In genomic region chr16:88834670-88835069, GRCh38 we compare ENCODE assay signal across 31 cellular contexts. TPM values are rescaled to one million over a fixed set of nuclear protein-coding genes. Genes with fewer than 3 reads are reported as not detected.
"Had no signal": no experiment of that assay in that cellular context is flagged by ENCODE, and none has a peak within 500 bp of the region (broad histone marks: within the 10 kb centered on the region; RNA-seq: fewer than 3 reads in every experiment).

No MANE protein-coding gene starts in this region.

- H3K9me3 ChIP-seq: stomach, suprapubic skin, testis, thoracic aorta, thyroid gland, tibial artery, tibial nerve, transverse colon, upper lobe of left lung, upper lobe of right lung, uterus, vagina had no signal

- H3K27ac ChIP-seq: suprapubic skin, thoracic aorta, thyroid gland, tibial artery, transverse colon, upper lobe of left lung, upper lobe of right lung, uterus, vagina had no signal

- H3K4me1 ChIP-seq: stomach, suprapubic skin, testis, thyroid gland, tibial artery, tibial nerve, transverse colon, upper lobe of right lung, uterus, vagina had no signal

- H3K36me3 ChIP-seq: uterus had no signal

- DNase-seq: stimulated activated CD4-positive, alpha-beta T cell treated with anti-CD3 and anti-CD28 coated beads, Interleukin-2, amount 100 ng/mL, for 48 hours; stimulated activated CD4-positive, alpha-beta T cell treated with anti-CD3 and anti-CD28 coated beads, Interleukin-4, amount 100 ng/mL, for 1 hour; stimulated activated CD4-positive, alpha-beta T cell treated with anti-CD3 and anti-CD28 coated beads, Interleukin-4, amount 100 ng/mL, for 24 hours; stimulated activated CD4-positive, alpha-beta T cell treated with anti-CD3 and anti-CD28 coated beads, Interleukin-4, amount 100 ng/mL, for 4 hours; stimulated activated CD8-positive, alpha-beta memory T cell treated with anti-CD3 and anti-CD28 coated beads, Interleukin-4, amount 100 ng/mL, for 48 hours; stimulated activated naive B cell treated with anti-CD40 and anti-IgM and Interleukin-4, amounts not matched to agents 10 μg/mL and 1 μg/mL and 100 μg/mL, for 72 hours; stimulated activated naive CD4-positive, alpha-beta T cell; stimulated activated naive CD4-positive, alpha-beta T cell treated with Interleukin-2 at 50 U/mL for 16 hours; stimulated activated naive CD8-positive, alpha-beta T cell treated with anti-CD3 and anti-CD28 coated beads, Interleukin-15, amount 100 ng/mL, for 72 hours; stimulated activated naive CD8-positive, alpha-beta T cell treated with anti-CD3 and anti-CD28 coated beads, Interleukin-15, Interleukin-2, amounts not matched to agents 100 U/mL and 50 U/mL, for 24 hours; stomach; substantia nigra; upper lobe of right lung; uterus had no signal

- H3K4me1 Mint-ChIP-seq: stimulated activated effector memory CD8-positive, alpha-beta T cell treated with anti-CD3 and anti-CD28 coated beads, Interleukin-12 subunit alpha, Interleukin-12 subunit beta, amount 100 ng/mL, for 72 hours; stimulated activated memory B cell treated with anti-CD40 and anti-IgM and Interleukin-4, amounts not matched to agents 10 μg/mL and 1 μg/mL and 100 μg/mL, for 72 hours; stimulated activated naive B cell treated with anti-CD40 and anti-IgM and Interleukin-4, amounts not matched to agents 10 μg/mL and 1 μg/mL and 100 μg/mL, for 72 hours; stimulated activated naive CD8-positive, alpha-beta T cell treated with anti-CD3 and anti-CD28 coated beads, Interleukin-15, amount 100 ng/mL, for 72 hours had no signal

- H3K9me3 Mint-ChIP-seq: stimulated activated effector memory CD8-positive, alpha-beta T cell treated with anti-CD3 and anti-CD28 coated beads, Interleukin-12 subunit alpha, Interleukin-12 subunit beta, amount 100 ng/mL, for 72 hours; stimulated activated memory B cell treated with anti-CD40 and anti-IgM and Interleukin-4, amounts not matched to agents 10 μg/mL and 1 μg/mL and 100 μg/mL, for 72 hours; stimulated activated naive B cell treated with anti-CD40 and anti-IgM and Interleukin-4, amounts not matched to agents 10 μg/mL and 1 μg/mL and 100 μg/mL, for 72 hours; stimulated activated naive CD8-positive, alpha-beta T cell treated with anti-CD3 and anti-CD28 coated beads, Interleukin-15, amount 100 ng/mL, for 72 hours; stimulated activated naive CD8-positive, alpha-beta T cell treated with anti-CD3 and anti-CD28 coated beads, Interleukin-15, Interleukin-2, amounts not matched to agents 100 ng/mL and 50 ng/mL, for 24 hours; type B pancreatic cell had no signal

- H3K36me3 Mint-ChIP-seq: type B pancreatic cell had no signal

- H3K27ac Mint-ChIP-seq: stimulated activated effector memory CD8-positive, alpha-beta T cell treated with anti-CD3 and anti-CD28 coated beads, Interleukin-12 subunit alpha, Interleukin-12 subunit beta, amount 100 ng/mL, for 72 hours; stimulated activated memory B cell treated with anti-CD40 and anti-IgM and Interleukin-4, amounts not matched to agents 10 μg/mL and 1 μg/mL and 100 μg/mL, for 72 hours; stimulated activated naive B cell treated with anti-CD40 and anti-IgM and Interleukin-4, amounts not matched to agents 10 μg/mL and 1 μg/mL and 100 μg/mL, for 72 hours; stimulated activated naive CD8-positive, alpha-beta T cell treated with anti-CD3 and anti-CD28 coated beads, Interleukin-15, amount 100 ng/mL, for 72 hours; stimulated activated naive CD8-positive, alpha-beta T cell treated with anti-CD3 and anti-CD28 coated beads, Interleukin-15, Interleukin-2, amounts not matched to agents 100 ng/mL and 50 ng/mL, for 24 hours; type B pancreatic cell had no signal

- ATAC-seq: stimulated activated effector memory CD8-positive, alpha-beta T cell treated with anti-CD3 and anti-CD28 coated beads, Interleukin-12 subunit alpha, Interleukin-12 subunit beta, amount 100 ng/mL, for 72 hours; stimulated activated memory B cell treated with anti-CD40 and anti-IgM and Interleukin-4, amounts not matched to agents 10 μg/mL and 1 μg/mL and 100 μg/mL, for 72 hours; stimulated activated naive B cell treated with anti-CD40 and anti-IgM and Interleukin-4, amounts not matched to agents 10 μg/mL and 1 μg/mL and 100 μg/mL, for 72 hours; stimulated activated naive CD8-positive, alpha-beta T cell treated with anti-CD3 and anti-CD28 coated beads, Interleukin-15, amount 100 ng/mL, for 72 hours; stimulated activated naive CD8-positive, alpha-beta T cell treated with anti-CD3 and anti-CD28 coated beads, Interleukin-15, Interleukin-2, amounts not matched to agents 100 U/mL and 50 U/mL, for 24 hours; upper lobe of right lung had no signal

- FAIRE-seq: urothelium cell line had no signal

- H3K4me3 ChIP-seq: stomach, suprapubic skin, testis, thoracic aorta, thyroid gland, tibial artery, tibial nerve, transverse colon, upper lobe of left lung, upper lobe of right lung, uterus, vagina had no signal

- H3K4me3 Mint-ChIP-seq: stimulated activated effector memory CD8-positive, alpha-beta T cell treated with anti-CD3 and anti-CD28 coated beads, Interleukin-12 subunit alpha, Interleukin-12 subunit beta, amount 100 ng/mL, for 72 hours; stimulated activated memory B cell treated with anti-CD40 and anti-IgM and Interleukin-4, amounts not matched to agents 10 μg/mL and 1 μg/mL and 100 μg/mL, for 72 hours; stimulated activated naive B cell treated with anti-CD40 and anti-IgM and Interleukin-4, amounts not matched to agents 10 μg/mL and 1 μg/mL and 100 μg/mL, for 72 hours; stimulated activated naive CD8-positive, alpha-beta T cell treated with anti-CD3 and anti-CD28 coated beads, Interleukin-15, amount 100 ng/mL, for 72 hours; stimulated activated naive CD8-positive, alpha-beta T cell treated with anti-CD3 and anti-CD28 coated beads, Interleukin-15, Interleukin-2, amounts not matched to agents 100 ng/mL and 50 ng/mL, for 24 hours; type B pancreatic cell had no signal

- H3K27me3 ChIP-seq: stomach, suprapubic skin, testis, thyroid gland, tibial artery, tibial nerve, transverse colon, upper lobe of left lung, upper lobe of right lung, uterus, vagina had no signal

- H3K27me3 Mint-ChIP-seq: stimulated activated memory B cell treated with anti-CD40 and anti-IgM and Interleukin-4, amounts not matched to agents 10 μg/mL and 1 μg/mL and 100 μg/mL, for 72 hours; stimulated activated naive B cell treated with anti-CD40 and anti-IgM and Interleukin-4, amounts not matched to agents 10 μg/mL and 1 μg/mL and 100 μg/mL, for 72 hours; stimulated activated naive CD8-positive, alpha-beta T cell treated with anti-CD3 and anti-CD28 coated beads, Interleukin-15, amount 100 ng/mL, for 72 hours; stimulated activated naive CD8-positive, alpha-beta T cell treated with anti-CD3 and anti-CD28 coated beads, Interleukin-15, Interleukin-2, amounts not matched to agents 100 ng/mL and 50 ng/mL, for 24 hours; type B pancreatic cell had no signal

RNA-seq across cellular contexts. Expression of gene PABPN1L, which starts 31.8 kb away (rescaled TPM):
- total RNA-seq: stomach, subcutaneous adipose tissue, suprapubic skin, thoracic aorta, thyroid gland, tibial nerve, transverse colon, upper lobe of right lung, ureter, urinary bladder, uterus, vagina had no signal
- polyA plus RNA-seq: urinary bladder had no signal
